In genomic region chr15:51751687-51752683, GRCh38 we compare ENCODE assay signal across 8 cellular contexts. TPM values are rescaled to one million over a fixed set of nuclear protein-coding genes. Genes with fewer than 3 reads are reported as not detected.
DNase-seq lines count a peak whose midpoint lies in the region; ATAC-seq and TF ChIP-seq lines count a peak whose summit lies in the region.

No MANE protein-coding gene starts in this region.

- H3K4me3 ChIP-seq in LNCaP clone FGC (ENCODE audit: low read depth, low read length) = peak overlapping the region; percentile 55

- ATAC-seq in GM21825 (IDR thresholded peaks at IDR 0.05; ENCODE audit: unreplicated experiment) = peak; percentile 33
- peak; percentile 65 for ATAC-seq in omental fat pad (ENCODE audit: low FRiP score)

- H3K27ac Mint-ChIP-seq in activated T-helper 2 cell treated with anti-CD3 and anti-CD28 coated beads, Interferon-gamma antibody, Interleukin-2, Interleukin-4, amounts not matched to agents 10 μg/mL and 5 μg/mL and 100 μg/mL, durations not matched to agents 14 hours and 24 hours and 36 hours = no peak overlapping the region
- H3K27ac Mint-ChIP-seq in glutamatergic neuron (ENCODE audit: unreplicated experiment) = peak overlapping the region; percentile 79

- intact Hi-C loops in activated T-helper 2 cell treated with anti-CD3 and anti-CD28 coated beads, Interferon-gamma antibody, Interleukin-2, Interleukin-4, amounts not matched to agents 10 μg/mL and 5 μg/mL and 100 μg/mL, durations not matched to agents 14 hours and 24 hours and 36 hours (cut with micrococcal nuclease) = no loop called here

- peak; percentile 25 for DNase-seq in NCI-H1105 treated with DMSO at 0.1 percent for 48 hours (lab: John Stamatoyannopoulos, UW)
- no peak for DNase-seq in NCI-H1105 (lab: John Stamatoyannopoulos, UW)
- no peak for DNase-seq in LNCaP clone FGC (ENCODE audit: low read depth)
- no peak for DNase-seq in activated T-helper 2 cell treated with anti-CD3 and anti-CD28 coated beads, Interferon-gamma antibody, Interleukin-2, Interleukin-4, amounts not matched to agents 10 μg/mL and 5 μg/mL and 100 μg/mL, durations not matched to agents 14 hours and 24 hours and 36 hours (ENCODE audit: low spot score)
- DNase-seq in glutamatergic neuron = peak; percentile 61
- DNase-seq in omental fat pad (ENCODE audit: low spot score) = no peak
- no peak for DNase-seq in NK-92 (lab: John Stamatoyannopoulos, UW; ENCODE audit: unreplicated experiment)

- peak overlapping the region; percentile 79 for H3K4me3 Mint-ChIP-seq in activated T-helper 2 cell treated with anti-CD3 and anti-CD28 coated beads, Interferon-gamma antibody, Interleukin-2, Interleukin-4, amounts not matched to agents 10 μg/mL and 5 μg/mL and 100 μg/mL, durations not matched to agents 14 hours and 24 hours and 36 hours (ENCODE audit: low read depth)
- peak overlapping the region; percentile 93 for H3K4me3 Mint-ChIP-seq in glutamatergic neuron (ENCODE audit: unreplicated experiment)

- peaks cover 9% of the 10 kb centered on the region for H3K4me1 Mint-ChIP-seq in activated T-helper 2 cell treated with anti-CD3 and anti-CD28 coated beads, Interferon-gamma antibody, Interleukin-2, Interleukin-4, amounts not matched to agents 10 μg/mL and 5 μg/mL and 100 μg/mL, durations not matched to agents 14 hours and 24 hours and 36 hours (ENCODE audit: low read depth)
- peaks cover 3% of the 10 kb centered on the region for H3K4me1 Mint-ChIP-seq in glutamatergic neuron (ENCODE audit: low read depth, unreplicated experiment)

- no peak for TF ChIP-seq CTCF in LNCaP clone FGC (IDR thresholded peaks at IDR 0.05; ENCODE audit: control insufficient read depth, extremely low read depth, insufficient read depth)
- TF ChIP-seq CTCF in glutamatergic neuron (IDR thresholded peaks at IDR 0.05; ENCODE audit: partially characterized antibody, unreplicated experiment) = no peak
- no peak for TF ChIP-seq CTCF in omental fat pad (IDR thresholded peaks at IDR 0.05)

- no peaks in the 10 kb centered on the region for H3K36me3 Mint-ChIP-seq in activated T-helper 2 cell treated with anti-CD3 and anti-CD28 coated beads, Interferon-gamma antibody, Interleukin-2, Interleukin-4, amounts not matched to agents 10 μg/mL and 5 μg/mL and 100 μg/mL, durations not matched to agents 14 hours and 24 hours and 36 hours (ENCODE audit: low read depth)
- H3K36me3 Mint-ChIP-seq in glutamatergic neuron (ENCODE audit: unreplicated experiment) = no peaks in the 10 kb centered on the region

- no peaks in the 10 kb centered on the region for H3K9me3 Mint-ChIP-seq in activated T-helper 2 cell treated with anti-CD3 and anti-CD28 coated beads, Interferon-gamma antibody, Interleukin-2, Interleukin-4, amounts not matched to agents 10 μg/mL and 5 μg/mL and 100 μg/mL, durations not matched to agents 14 hours and 24 hours and 36 hours
- H3K9me3 Mint-ChIP-seq in glutamatergic neuron (ENCODE audit: unreplicated experiment) = peaks cover 5% of the 10 kb centered on the region

- peaks cover 61% of the 10 kb centered on the region for H3K27me3 Mint-ChIP-seq in activated T-helper 2 cell treated with anti-CD3 and anti-CD28 coated beads, Interferon-gamma antibody, Interleukin-2, Interleukin-4, amounts not matched to agents 10 μg/mL and 5 μg/mL and 100 μg/mL, durations not matched to agents 14 hours and 24 hours and 36 hours (ENCODE audit: low read depth)
- peaks cover 15% of the 10 kb centered on the region for H3K27me3 Mint-ChIP-seq in glutamatergic neuron (ENCODE audit: unreplicated experiment)

RNA-seq across cellular contexts. Expression of gene TMOD2, which starts 0.6 kb away (rescaled TPM):
- total RNA-seq in activated T-helper 2 cell treated with anti-CD3 and anti-CD28 coated beads, Interferon-gamma antibody, Interleukin-2, Interleukin-4, amounts not matched to agents 10 μg/mL and 5 μg/mL and 100 μg/mL, durations not matched to agents 14 hours and 24 hours and 36 hours = 1.2 and 1.7 TPM in 2 replicates
- 75.0 TPM for total RNA-seq in glutamatergic neuron (ENCODE audit: unreplicated experiment)
- total RNA-seq in omental fat pad = 10 to 100 TPM in 2 of 4 donors, 1 to 10 TPM in 2; 6.5 to 28.5 (median 12.4) TPM

RNA-seq across cellular contexts. Expression of gene LYSMD2, which starts 14.5 kb away (rescaled TPM):
- 4.0 and 5.8 TPM in 2 replicates for total RNA-seq in activated T-helper 2 cell treated with anti-CD3 and anti-CD28 coated beads, Interferon-gamma antibody, Interleukin-2, Interleukin-4, amounts not matched to agents 10 μg/mL and 5 μg/mL and 100 μg/mL, durations not matched to agents 14 hours and 24 hours and 36 hours
- total RNA-seq in glutamatergic neuron (ENCODE audit: unreplicated experiment) (0.78 TPM), omental fat pad (10 to 100 TPM in 3 of 4 donors, 1 to 10 TPM in 1; 8.9 to 21.5 (median 15.9) TPM)

Comparison
In these comparisons a context has a peak if more than half of its experiments do, and no peak if none do; other contexts are left out.
1. DNase-seq: peak in NCI-H1105 treated with DMSO at 0.1 percent for 48 hours (single experiment) and glutamatergic neuron (single experiment); none in NCI-H1105 (single experiment), LNCaP clone FGC (single experiment), activated T-helper 2 cell treated with anti-CD3 and anti-CD28 coated beads, Interferon-gamma antibody, Interleukin-2, Interleukin-4, amounts not matched to agents 10 μg/mL and 5 μg/mL and 100 μg/mL, durations not matched to agents 14 hours and 24 hours and 36 hours (single experiment), omental fat pad (single experiment) and NK-92 (single experiment).